8 cellular contexts compared by ENCODE assay signal in the genomic region with DNA sequence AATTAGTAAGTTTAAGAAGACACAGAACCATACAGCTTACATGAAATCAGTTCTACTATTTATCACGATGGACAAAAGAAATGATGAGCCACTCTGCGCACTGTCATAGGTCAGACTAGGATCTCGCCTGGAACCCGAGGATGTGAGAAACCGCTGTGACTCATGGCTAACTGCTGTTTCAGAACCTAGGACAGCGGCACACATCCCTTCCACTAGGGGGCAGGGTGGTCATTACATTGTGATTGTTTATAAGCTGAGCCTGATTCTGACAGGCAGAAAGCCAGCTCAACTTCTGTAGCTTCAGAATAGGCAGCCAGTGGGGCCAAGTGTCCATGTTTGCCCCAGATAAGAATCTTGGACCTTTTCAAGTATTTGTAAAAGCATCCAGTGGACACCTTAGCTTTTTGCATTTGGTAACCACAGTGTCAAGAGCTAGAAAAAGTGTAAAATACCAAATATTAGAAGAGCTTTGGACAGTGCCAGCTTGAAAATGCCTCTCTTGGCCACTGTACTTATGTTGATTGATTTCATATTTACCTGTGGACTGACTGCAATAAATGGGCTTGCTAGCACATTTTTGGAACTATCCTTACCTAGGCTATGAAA.
DNase-seq lines count a peak whose midpoint lies in the region; ATAC-seq, FAIRE-seq and TF ChIP-seq lines count a peak whose summit lies in the region.

No MANE protein-coding gene starts in this region.

- TF ChIP-seq POLR2A in stomach (IDR thresholded peaks at IDR 0.05): no peak

- H3K9me2 ChIP-seq in DOHH2 (replicated peaks; ENCODE audit: control insufficient read depth, low read length): no peaks in the 10 kb centered on the region
- H3K9me2 ChIP-seq in neural cell (ENCODE audit: insufficient read depth, low read length): no peaks in the 10 kb centered on the region

- H3K27ac ChIP-seq in DOHH2 (ENCODE audit: low read depth, low read length): no peak overlapping the region
- no peak overlapping the region for H3K27ac ChIP-seq in fibroblast of lung (ENCODE audit: insufficient read depth, low read length)
- H3K27ac ChIP-seq in neural cell (ENCODE audit: low read length): no peak overlapping the region
- no peak overlapping the region for H3K27ac ChIP-seq in stomach

- H3K79me2 ChIP-seq in DOHH2 (ENCODE audit: control insufficient read depth, low read length): no peaks in the 10 kb centered on the region
- H3K79me2 ChIP-seq in fibroblast of lung (ENCODE audit: control insufficient read depth, insufficient read depth, low read length): no peaks in the 10 kb centered on the region
- H3K79me2 ChIP-seq in neural cell (replicated peaks; ENCODE audit: insufficient read depth, low read length): no peaks in the 10 kb centered on the region

- 1 to 10% (median 7%) methylated on average over 6 of the region's 6 CpGs for WGBS in stomach, 5 donors

- peak; percentile 88 for TF ChIP-seq RAD21 in neural cell (conservative IDR thresholded peaks at IDR 0.05)

- DNase-seq in HTR-8/SVneo (ENCODE audit: insufficient read length, low spot score): peak; percentile 54
- DNase-seq in OCI-M1 (lab: John Stamatoyannopoulos, UW): peak; percentile 82
- DNase-seq in activated T-cell treated with anti-CD3 and anti-CD28 coated beads, Interleukin-2, amount 50 U/mL, for 1 hour: peak; percentile 77
- DNase-seq in fibroblast of lung (ENCODE audit: low read depth in 2 of 2): peak; percentile 68 to 87
- DNase-seq in stomach: peak; percentile 82

- FAIRE-seq in HTR-8/SVneo (lab: Jason Lieb, UNC): peak; percentile 93

- H3K9me3 ChIP-seq in DOHH2 (ENCODE audit: control insufficient read depth, insufficient read depth, low read length): no peaks in the 10 kb centered on the region
- no peaks in the 10 kb centered on the region for H3K9me3 ChIP-seq in fibroblast of lung (ENCODE audit: control insufficient read depth, insufficient read depth, low read depth, low read length)
- no peaks in the 10 kb centered on the region for H3K9me3 ChIP-seq in neural cell (ENCODE audit: low read length)
- H3K9me3 ChIP-seq in stomach: no peaks in the 10 kb centered on the region

- no peaks in the 10 kb centered on the region for H3K36me3 ChIP-seq in DOHH2 (ENCODE audit: control insufficient read depth, low read length)
- no peaks in the 10 kb centered on the region for H3K36me3 ChIP-seq in fibroblast of lung (ENCODE audit: control insufficient read depth, insufficient read depth, low read length)
- no peaks in the 10 kb centered on the region for H3K36me3 ChIP-seq in neural cell (ENCODE audit: insufficient read depth, low read length)
- H3K36me3 ChIP-seq in stomach: no peaks in the 10 kb centered on the region

- TF ChIP-seq EP300 in neural cell (conservative IDR thresholded peaks at IDR 0.05; ENCODE audit: poor library complexity, severe bottlenecking): no peak
- TF ChIP-seq EP300 in stomach (IDR thresholded peaks at IDR 0.05): no peak

- H3K9ac ChIP-seq in fibroblast of lung (ENCODE audit: insufficient read depth, low read length) (no peak overlapping the region), neural cell (ENCODE audit: low read length) (no peak overlapping the region)

- no peaks in the 10 kb centered on the region; the same call in 1 of the 2 replicates for H3K4me1 ChIP-seq in DOHH2 (ENCODE audit: control insufficient read depth, low read length)
- no peaks in the 10 kb centered on the region for H3K4me1 ChIP-seq in fibroblast of lung (ENCODE audit: control insufficient read depth, extremely low read depth, insufficient read depth, low read length)
- peaks cover 0 to 5% (median 0%) of the 10 kb centered on the region in 4 donors for H3K4me1 ChIP-seq in stomach

- H3K4me3 ChIP-seq in DOHH2 (ENCODE audit: low read length) (no peak overlapping the region), fibroblast of lung (replicated peaks in 1 of 4; ENCODE audit: control extremely low read depth in 1 of 4, insufficient read depth in 1 of 4, low read depth in 3 of 4, low read length in 4 of 4) (no peak overlapping the region), neural cell (ENCODE audit: low read length) (no peak overlapping the region), stomach (no peak overlapping the region)

- H3K27me3 ChIP-seq in DOHH2 (ENCODE audit: control insufficient read depth, low read length) (no peaks in the 10 kb centered on the region; the same call in 1 of the 2 replicates), fibroblast of lung (ENCODE audit: control insufficient read depth, insufficient read depth, low read length) (no peaks in the 10 kb centered on the region), neural cell (ENCODE audit: insufficient read depth, low read depth, low read length) (no peaks in the 10 kb centered on the region), stomach (no peaks in the 10 kb centered on the region)

- intact Hi-C loops in stomach (cut with DNase I; ENCODE audit: low total_unique reads): loop anchor here (5.0 kb wide), 1 partner anchor 243 kb away; no protein-coding TSS in a partner anchor

- no peak overlapping the region for H2AFZ ChIP-seq in fibroblast of lung (ENCODE audit: low read length)
- no peak overlapping the region for H2AFZ ChIP-seq in neural cell (ENCODE audit: low read depth, low read length)

- no peaks in the 10 kb centered on the region for H3F3A ChIP-seq in DOHH2 (ENCODE audit: control insufficient read depth, insufficient read depth)
- H3F3A ChIP-seq in neural cell (ENCODE audit: insufficient read depth, low read length, poor library complexity, severe bottlenecking): no peaks in the 10 kb centered on the region

- H3K4me2 ChIP-seq in DOHH2 (ENCODE audit: low read length): no peak overlapping the region
- H3K4me2 ChIP-seq in fibroblast of lung (ENCODE audit: extremely low read depth, insufficient read depth, low read length): no peak overlapping the region
- no peak overlapping the region for H3K4me2 ChIP-seq in neural cell (ENCODE audit: low read length)

- H4K20me1 ChIP-seq in DOHH2 (ENCODE audit: control insufficient read depth, insufficient read depth, low read depth, low read length) (no peaks in the 10 kb centered on the region), fibroblast of lung (ENCODE audit: control insufficient read depth, extremely low read depth, insufficient read depth, low read length) (no peaks in the 10 kb centered on the region), neural cell (ENCODE audit: insufficient read depth) (no peaks in the 10 kb centered on the region)

- ATAC-seq in GM21528 (IDR thresholded peaks at IDR 0.05; ENCODE audit: low FRiP score, unreplicated experiment): peak; percentile 95

- TF ChIP-seq CTCF in DOHH2 (IDR thresholded peaks at IDR 0.05; ENCODE audit: low read depth, low read length, poor library complexity, severe bottlenecking) (peak; percentile 94), fibroblast of lung (conservative IDR thresholded peaks at IDR 0.05 in 1 of 2, IDR thresholded peaks at IDR 0.05 in 1 of 2; ENCODE audit: low read depth in 1 of 2, low read length in 2 of 2) (peak; percentile 97 to 99), neural cell (IDR thresholded peaks at IDR 0.05; ENCODE audit: poor library complexity, severe bottlenecking) (peak; percentile 87), stomach (IDR thresholded peaks at IDR 0.05) (peak in 5 of 7 experiments; percentile 59 to 88 (median 79))

TF ChIP-seq in neural cell, 6 proteins besides CTCF, POLR2A, EP300 and RAD21:
- TF ChIP-seq MXI1 (conservative IDR thresholded peaks at IDR 0.05; ENCODE audit: poor library complexity, severe bottlenecking): no peak
- TF ChIP-seq SMC3 (conservative IDR thresholded peaks at IDR 0.05; ENCODE audit: poor library complexity): peak; percentile 91
- no peak for TF ChIP-seq EZH2 (IDR thresholded peaks at IDR 0.05; ENCODE audit: borderline replicate concordance, insufficient read depth, low read length, poor library complexity, severe bottlenecking)
- TF ChIP-seq, protein P1, sequence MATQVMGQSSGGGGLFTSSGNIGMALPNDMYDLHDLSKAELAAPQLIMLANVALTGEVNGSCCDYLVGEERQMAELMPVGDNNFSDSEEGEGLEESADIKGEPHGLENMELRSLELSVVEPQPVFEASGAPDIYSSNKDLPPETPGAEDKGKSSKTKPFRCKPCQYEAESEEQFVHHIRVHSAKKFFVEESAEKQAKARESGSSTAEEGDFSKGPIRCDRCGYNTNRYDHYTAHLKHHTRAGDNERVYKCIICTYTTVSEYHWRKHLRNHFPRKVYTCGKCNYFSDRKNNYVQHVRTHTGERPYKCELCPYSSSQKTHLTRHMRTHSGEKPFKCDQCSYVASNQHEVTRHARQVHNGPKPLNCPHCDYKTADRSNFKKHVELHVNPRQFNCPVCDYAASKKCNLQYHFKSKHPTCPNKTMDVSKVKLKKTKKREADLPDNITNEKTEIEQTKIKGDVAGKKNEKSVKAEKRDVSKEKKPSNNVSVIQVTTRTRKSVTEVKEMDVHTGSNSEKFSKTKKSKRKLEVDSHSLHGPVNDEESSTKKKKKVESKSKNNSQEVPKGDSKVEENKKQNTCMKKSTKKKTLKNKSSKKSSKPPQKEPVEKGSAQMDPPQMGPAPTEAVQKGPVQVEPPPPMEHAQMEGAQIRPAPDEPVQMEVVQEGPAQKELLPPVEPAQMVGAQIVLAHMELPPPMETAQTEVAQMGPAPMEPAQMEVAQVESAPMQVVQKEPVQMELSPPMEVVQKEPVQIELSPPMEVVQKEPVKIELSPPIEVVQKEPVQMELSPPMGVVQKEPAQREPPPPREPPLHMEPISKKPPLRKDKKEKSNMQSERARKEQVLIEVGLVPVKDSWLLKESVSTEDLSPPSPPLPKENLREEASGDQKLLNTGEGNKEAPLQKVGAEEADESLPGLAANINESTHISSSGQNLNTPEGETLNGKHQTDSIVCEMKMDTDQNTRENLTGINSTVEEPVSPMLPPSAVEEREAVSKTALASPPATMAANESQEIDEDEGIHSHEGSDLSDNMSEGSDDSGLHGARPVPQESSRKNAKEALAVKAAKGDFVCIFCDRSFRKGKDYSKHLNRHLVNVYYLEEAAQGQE (IDR thresholded peaks at IDR 0.05; ENCODE audit: borderline replicate concordance): peak; percentile 98
- TF ChIP-seq TAF1 (IDR thresholded peaks at IDR 0.05; ENCODE audit: low read depth): no peak
- TF ChIP-seq POLR2AphosphoS5 (IDR thresholded peaks at IDR 0.05): no peak
